In genomic region chr3:127156651-127157050, GRCh38 we compare ENCODE assay signal across 15 cellular contexts. TPM values are rescaled to one million over a fixed set of nuclear protein-coding genes. Genes with fewer than 3 reads are reported as not detected.
A peak's percentile ranks its signal among the peaks of the same experiment; 100 is the strongest.
DNase-seq lines count a peak whose midpoint lies in the region; ATAC-seq and TF ChIP-seq lines count a peak whose summit lies in the region.
"Had no signal": no experiment of that assay in that cellular context is flagged by ENCODE, and none has a peak within 500 bp of the region (broad histone marks: within the 10 kb centered on the region; RNA-seq: fewer than 3 reads in every experiment).

No MANE protein-coding gene starts in this region.

- DNase-seq in NCI-H2171 treated with DMSO at 0.1 percent for 48 hours (lab: John Stamatoyannopoulos, UW) (peak; percentile 77), NCI-H2171 (lab: John Stamatoyannopoulos, UW) (no peak), SJCRH30 (no peak), left kidney (ENCODE audit: low read depth, low spot score) (peak; percentile 29), sciatic nerve (ENCODE audit: low spot score) (peak; percentile 19), ureter (ENCODE audit: low spot score) (no peak), upper lobe of left lung (no peak)
- DNase-seq: ACHN; C1 segment of cervical spinal cord; CD8-positive, alpha-beta memory T cell; KBM-7; PC-9; SW 1271 had no signal

- H3K4me3 ChIP-seq in SJCRH30 (no peak overlapping the region), upper lobe of left lung (no peak overlapping the region)
- H3K4me3 ChIP-seq: PC-9 had no signal

- H3K27ac ChIP-seq in SJCRH30 (0 out of 2 replicates have a peak overlapping the region, but pooled peaks have one; percentile 21), upper lobe of left lung (no peak overlapping the region)
- H3K27ac ChIP-seq: PC-9 had no signal

- H3K9me3 ChIP-seq in SJCRH30 (replicated peaks) (peaks cover 3% of the 10 kb centered on the region; the same call in 1 of the 2 replicates), upper lobe of left lung (no peaks in the 10 kb centered on the region)

- TF ChIP-seq POLR2A in upper lobe of left lung (IDR thresholded peaks at IDR 0.05), result no peak

- no peak for TF ChIP-seq CTCF in upper lobe of left lung (IDR thresholded peaks at IDR 0.05)

- TF ChIP-seq EP300 in upper lobe of left lung (IDR thresholded peaks at IDR 0.05), result no peak

- no peak for ATAC-seq in sciatic nerve
- no peak for ATAC-seq in upper lobe of left lung (ENCODE audit: low FRiP score in 2 of 2)

- H3K27me3 ChIP-seq in SJCRH30 (no peaks in the 10 kb centered on the region), upper lobe of left lung (peaks cover 0 to 7% (median 0%) of the 10 kb centered on the region in 4 donors)

- 66 to 68% methylated on average over 11 of the region's 11 CpGs for WGBS in upper lobe of left lung, 2 donors

- no peaks in the 10 kb centered on the region for H3K36me3 ChIP-seq in SJCRH30
- no peaks in the 10 kb centered on the region for H3K36me3 ChIP-seq in upper lobe of left lung

- H3K4me1 ChIP-seq in SJCRH30, result peaks cover 24% of the 10 kb centered on the region
- no peaks in the 10 kb centered on the region for H3K4me1 ChIP-seq in upper lobe of left lung

- intact Hi-C loops in sciatic nerve (cut with DNase I), result no loop called here

RNA-seq across cellular contexts. Expression of gene PRR23E, which starts 36.3 kb away (rescaled TPM):
- total RNA-seq in SJCRH30 (2014; rRNA removed; shearing (Covaris generic)), result not detected in 2 replicates
- total RNA-seq in sciatic nerve (not detected), ureter (not detected), upper lobe of left lung (not detected)
- total RNA-seq: CD8-positive, alpha-beta memory T cell; H1; PC-9; SK-MEL-5 had no signal

Comparison
In these comparisons a context has a peak if more than half of its experiments do, and no peak if none do; other contexts are left out.
1. DNase-seq: peak in NCI-H2171 treated with DMSO at 0.1 percent for 48 hours (single experiment), left kidney (single experiment) and sciatic nerve (single experiment); none in NCI-H2171 (single experiment), SJCRH30 (0 of 2), ureter (single experiment) and upper lobe of left lung (0 of 2).